Comparison of ENCODE assay signal across 9 cellular contexts in genomic region chr3:124639406-124640237, GRCh38.
DNase-seq lines count a peak whose midpoint lies in the region; ATAC-seq, FAIRE-seq and TF ChIP-seq lines count a peak whose summit lies in the region.
"Had no signal": no experiment of that assay in that cellular context is flagged by ENCODE, and none has a peak within 500 bp of the region (broad histone marks: within the 10 kb centered on the region; RNA-seq: fewer than 3 reads in every experiment).

No MANE protein-coding gene starts in this region.

- peak overlapping the region; percentile 71 for H3K27ac Mint-ChIP-seq in central memory CD8-positive, alpha-beta T cell (ENCODE audit: low read depth)

- H3K4me1 Mint-ChIP-seq in central memory CD8-positive, alpha-beta T cell, result peaks cover 16% of the 10 kb centered on the region

- no peak for TF ChIP-seq POLR2A in GM12891 (IDR thresholded peaks at IDR 0.05; ENCODE audit: low read depth, low read length)

- H3K4me3 Mint-ChIP-seq in central memory CD8-positive, alpha-beta T cell, result peak overlapping the region; percentile 53

- no peaks in the 10 kb centered on the region for H3K9me3 Mint-ChIP-seq in central memory CD8-positive, alpha-beta T cell

- peak; percentile 57 for ATAC-seq in GM21576 (IDR thresholded peaks at IDR 0.05; ENCODE audit: unreplicated experiment)
- peak; percentile 80 for ATAC-seq in central memory CD8-positive, alpha-beta T cell (replicated peaks; ENCODE audit: extremely low read depth, poor library complexity, severe bottlenecking)
- no peak for ATAC-seq in esophagus mucosa

- H3K36me3 Mint-ChIP-seq in central memory CD8-positive, alpha-beta T cell (ENCODE audit: insufficient read depth), result no peaks in the 10 kb centered on the region

- DNase-seq in GM12891 (ENCODE audit: insufficient read length, low spot score) (no peak), Kasumi-1 (lab: John Stamatoyannopoulos, UW) (peak; percentile 51 to 53), NCI-H1105 (lab: John Stamatoyannopoulos, UW) (no peak), RKO (ENCODE audit: low spot score) (no peak), SHP77 (lab: John Stamatoyannopoulos, UW) (no peak)
- no peak for DNase-seq in central memory CD8-positive, alpha-beta T cell (ENCODE audit: low spot score in 2 of 2)

- no peaks in the 10 kb centered on the region for H3K27me3 Mint-ChIP-seq in central memory CD8-positive, alpha-beta T cell

- peak; percentile 88 for FAIRE-seq in GM12891 (lab: Jason Lieb, UNC)
- FAIRE-seq: frontal cortex had no signal

TF ChIP-seq in GM12891, 5 proteins besides CTCF, POLR2A, EP300 and RAD21:
- TF ChIP-seq SPI1 (IDR thresholded peaks at IDR 0.05; ENCODE audit: low read depth, low read length) (peak; percentile 87), PAX5 (IDR thresholded peaks at IDR 0.05; ENCODE audit: insufficient read depth, low read length, severe bottlenecking) (no peak), TAF1 (IDR thresholded peaks at IDR 0.05; ENCODE audit: low read depth, low read length) (no peak)

Comparison
In these comparisons a context has a peak if more than half of its experiments do, and no peak if none do; other contexts are left out.
1. DNase-seq: peak in Kasumi-1 (2 of 2); none in GM12891 (single experiment), central memory CD8-positive, alpha-beta T cell (0 of 2), NCI-H1105 (single experiment), RKO (single experiment) and SHP77 (0 of 2).